ENCODE assay signal across 18 cellular contexts in the genomic region with DNA sequence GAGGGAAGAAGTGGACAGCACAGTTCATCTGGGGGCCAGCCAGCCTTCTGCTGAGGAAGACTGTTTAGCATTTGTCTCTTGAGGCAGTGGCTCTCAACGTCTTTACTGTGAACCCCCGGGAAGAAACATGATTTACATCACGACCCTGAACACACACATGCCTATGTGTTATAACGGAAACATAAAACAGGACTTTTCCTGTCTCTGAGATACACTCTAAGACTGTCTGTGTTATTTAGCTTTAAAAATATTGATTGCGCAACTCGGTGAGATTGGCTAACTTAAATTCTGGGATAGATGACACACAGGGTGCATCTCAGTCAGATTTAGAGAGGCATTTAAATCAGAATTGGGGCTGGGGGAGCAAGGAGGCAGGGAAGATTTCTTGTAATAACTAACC. TPM values are rescaled to one million over a fixed set of nuclear protein-coding genes. Genes with fewer than 3 reads are reported as not detected.
DNase-seq lines count a peak whose midpoint lies in the region; ATAC-seq, FAIRE-seq and TF ChIP-seq lines count a peak whose summit lies in the region.
"Had no signal": no experiment of that assay in that cellular context is flagged by ENCODE, and none has a peak within 500 bp of the region (broad histone marks: within the 10 kb centered on the region; RNA-seq: fewer than 3 reads in every experiment).

No MANE protein-coding gene starts in this region.

- no peak for TF ChIP-seq RAD21 in K562 (CRISPR knock-in tag; conservative IDR thresholded peaks at IDR 0.05 in 1 of 2, IDR thresholded peaks at IDR 0.05 in 1 of 2)
- TF ChIP-seq RAD21 in SK-N-SH (IDR thresholded peaks at IDR 0.05; ENCODE audit: low read length), result no peak

- TF ChIP-seq CTCF in HFFc6 (IDR thresholded peaks at IDR 0.05), result no peak
- TF ChIP-seq CTCF in K562 (IDR thresholded peaks at IDR 0.05 in 2 of 3, conservative IDR thresholded peaks at IDR 0.05 in 1 of 3; ENCODE audit: insufficient read depth in 2 of 3, low read depth in 1 of 3, low read length in 3 of 3), result no peak
- no peak for TF ChIP-seq CTCF in SK-N-SH (IDR thresholded peaks at IDR 0.05)
- TF ChIP-seq CTCF in OCI-LY7 (conservative IDR thresholded peaks at IDR 0.05; ENCODE audit: low read length), result no peak

- 21% methylated on average over 6 of the region's 6 CpGs for whole genome bisulfite sequencing in K562 (ENCODE audit: insufficient coverage, low coverage, missing lambda C conversion rate)
- 63% methylated on average over 6 of the region's 6 CpGs for WGBS in SK-N-SH (ENCODE audit: low lambda C conversion rate)

- H3K79me2 ChIP-seq in K562 (ENCODE audit: control insufficient read depth, insufficient read depth, low read length) (no peaks in the 10 kb centered on the region), SK-N-SH (ENCODE audit: insufficient read depth) (no peaks in the 10 kb centered on the region), OCI-LY7 (ENCODE audit: insufficient read depth, low read depth, low read length) (no peaks in the 10 kb centered on the region)

- intact Hi-C loops in K562 (cut with micrococcal nuclease) (loop anchor here (10.0 kb wide), 1 partner anchor 410 kb away; no protein-coding TSS in a partner anchor), OCI-LY7 (cut with micrococcal nuclease; ENCODE audit: unreplicated experiment) (no loop called here)

- H3K36me3 ChIP-seq in K562 (ENCODE audit: control insufficient read depth, insufficient read depth, low read length) (no peaks in the 10 kb centered on the region), SK-N-SH (replicated peaks in 1 of 2; ENCODE audit: control insufficient read depth in 1 of 2, insufficient read depth in 2 of 2, low read length in 1 of 2) (no peaks in the 10 kb centered on the region), OCI-LY7 (ENCODE audit: insufficient read depth, low read length) (no peaks in the 10 kb centered on the region)
- H3K36me3 ChIP-seq: left lung had no signal

- no peaks in the 10 kb centered on the region; the same call in 1 of the 2 replicates for H3K4me1 Mint-ChIP-seq in HFFc6 (ENCODE audit: low read depth)

- BruUV-seq in K562 (replicated peaks; lab: Mats Ljungman, UMichigan) (no TSS peak), OCI-LY7 (replicated peaks; lab: Mats Ljungman, UMichigan) (no TSS peak)

- H3K9me3 ChIP-seq in K562 (replicated peaks; ENCODE audit: control insufficient read depth, insufficient read depth, low read depth, low read length), result no peaks in the 10 kb centered on the region
- no peaks in the 10 kb centered on the region for H3K9me3 ChIP-seq in SK-N-SH
- H3K9me3 ChIP-seq in OCI-LY7 (ENCODE audit: low read length), result no peaks in the 10 kb centered on the region
- H3K9me3 ChIP-seq: left lung had no signal

- no peak overlapping the region for H3K4me3 Mint-ChIP-seq in HFFc6
- H3K4me3 Mint-ChIP-seq: effector memory CD8-positive, alpha-beta T cell had no signal

- H3K27ac ChIP-seq in K562 (ENCODE audit: extremely low read depth, low read depth, low read length) (no peak overlapping the region), SK-N-SH (ENCODE audit: low read depth in 2 of 2, low read length in 1 of 2) (no peak overlapping the region), OCI-LY7 (ENCODE audit: low read depth, low read length, poor library complexity, severe bottlenecking) (no peak overlapping the region)
- H3K27ac ChIP-seq: left lung had no signal

- CTCF ChIA-PET in K562 (lab: Yijun Ruan, JAX; ENCODE audit: low intra/inter-chr PET ratio), result no interaction called here
- CTCF ChIA-PET in SK-N-SH (lab: Yijun Ruan, JAX), result no interaction called here
- CTCF ChIA-PET in OCI-LY7 (lab: Charles Lee; ENCODE audit: unreplicated experiment), result no interaction called here

- no peaks in the 10 kb centered on the region for H3F3A ChIP-seq in SK-N-SH (replicated peaks; ENCODE audit: insufficient read depth)

- peaks cover 40% of the 10 kb centered on the region for H3K27me3 Mint-ChIP-seq in HFFc6 (ENCODE audit: insufficient read depth)

- no peaks in the 10 kb centered on the region for H3K9me3 Mint-ChIP-seq in HFFc6
- H3K9me3 Mint-ChIP-seq: effector memory CD8-positive, alpha-beta T cell had no signal

- no peaks in the 10 kb centered on the region for H3K9me2 ChIP-seq in SK-N-SH
- no peaks in the 10 kb centered on the region for H3K9me2 ChIP-seq in OCI-LY7 (ENCODE audit: insufficient read depth, low read length)

- in situ Hi-C loops in K562 (cut with MboI), result no loop called here

- H3K9ac ChIP-seq in K562 (ENCODE audit: insufficient read depth in 1 of 2, low read depth in 2 of 2, low read length in 2 of 2) (no peak overlapping the region), SK-N-SH (no peak overlapping the region)

- TF ChIP-seq POLR2A in K562 (conservative IDR thresholded peaks at IDR 0.05), result no peak

- no peak overlapping the region for H3K27ac Mint-ChIP-seq in HFFc6
- H3K27ac Mint-ChIP-seq: effector memory CD8-positive, alpha-beta T cell had no signal

- TF ChIP-seq EP300 in K562 (IDR thresholded peaks at IDR 0.05; ENCODE audit: low read length), result no peak
- TF ChIP-seq EP300 in SK-N-SH (IDR thresholded peaks at IDR 0.05; ENCODE audit: borderline replicate concordance in 1 of 2, low read depth in 1 of 2, low read length in 1 of 2), result no peak

- POLR2A ChIA-PET in K562 (lab: Yijun Ruan, JAX) (no interaction called here), SK-N-SH (lab: Yijun Ruan, JAX) (no interaction called here), OCI-LY7 (lab: Charles Lee) (interaction anchor here (0.6 kb wide), 1 partner anchor 195 kb away, joined by 4 read pairs; no protein-coding TSS in a partner anchor)

- H4K20me1 ChIP-seq in K562 (replicated peaks; ENCODE audit: control insufficient read depth, insufficient read depth, low read length) (no peaks in the 10 kb centered on the region), SK-N-SH (ENCODE audit: insufficient read depth) (no peaks in the 10 kb centered on the region), OCI-LY7 (ENCODE audit: insufficient read depth, low read length) (no peaks in the 10 kb centered on the region)

- H3K27me3 ChIP-seq in K562 (ENCODE audit: control insufficient read depth in 2 of 2, insufficient read depth in 2 of 2, low read length in 2 of 2) (peaks cover 5 to 41% of the 10 kb centered on the region in 2 experiments; a peak in 3 of 5 replicates), SK-N-SH (ENCODE audit: insufficient read depth) (peaks cover 5% of the 10 kb centered on the region)

- peak; percentile 36 for DNase-seq in AG08395 (ENCODE audit: low spot score)
- DNase-seq in HFFc6, result peak; percentile 15
- DNase-seq in K562 (ENCODE audit: extremely low read depth in 1 of 4, low spot score in 3 of 4), result no peak
- DNase-seq in left lobe of liver (ENCODE audit: low spot score), result no peak
- no peak for DNase-seq in HTR-8/SVneo (ENCODE audit: insufficient read length, low spot score)
- no peak for DNase-seq in SK-N-SH
- DNase-seq in NCI-H2029 treated with DMSO at 0.1 percent for 48 hours (lab: John Stamatoyannopoulos, UW), result no peak
- no peak for DNase-seq in OCI-LY7 (ENCODE audit: low spot score)
- DNase-seq: activated CD4-positive, alpha-beta T cell treated with anti-CD3 and anti-CD28 coated beads for 48 hours; activated gamma-delta T cell treated with Interleukin-2 at 50 U/mL for 16 hours; anterior cingulate cortex; effector memory CD8-positive, alpha-beta T cell; GOT3; left lung; NCI-H1417 treated with DMSO at 0.1 percent for 48 hours; NCI-H2171 treated with DMSO at 0.1 percent for 48 hours; stimulated activated naive CD4-positive, alpha-beta T cell had no signal

- ATAC-seq in K562 (no peak), left lobe of liver (peak; percentile 56)
- ATAC-seq: effector memory CD8-positive, alpha-beta T cell; left lung had no signal

- no peaks in the 10 kb centered on the region for H3K36me3 Mint-ChIP-seq in HFFc6 (ENCODE audit: low read depth)

- H2AFZ ChIP-seq in K562 (ENCODE audit: low read depth, low read length) (no peak overlapping the region), SK-N-SH (ENCODE audit: low read depth) (no peak overlapping the region), OCI-LY7 (ENCODE audit: low read length) (no peak overlapping the region)

- no peak overlapping the region for H3K4me2 ChIP-seq in K562 (ENCODE audit: insufficient read depth, low read length)
- no peak overlapping the region for H3K4me2 ChIP-seq in SK-N-SH
- no peak overlapping the region for H3K4me2 ChIP-seq in OCI-LY7 (ENCODE audit: low read length)

- H3K9me1 ChIP-seq in K562 (ENCODE audit: control insufficient read depth, insufficient read depth, low read length), result no peaks in the 10 kb centered on the region

- FAIRE-seq in K562 (lab: Jason Lieb, UNC), result no peak
- FAIRE-seq in HTR-8/SVneo (lab: Jason Lieb, UNC), result no peak

- H3K4me1 ChIP-seq in K562 (replicated peaks in 1 of 2; ENCODE audit: control insufficient read depth in 2 of 2, insufficient read depth in 2 of 2, low read length in 2 of 2) (no peaks in the 10 kb centered on the region), SK-N-SH (ENCODE audit: control insufficient read depth in 1 of 2, insufficient read depth in 2 of 2, low read depth in 1 of 2, low read length in 1 of 2) (no peaks in the 10 kb centered on the region), OCI-LY7 (ENCODE audit: insufficient read depth, low read length, poor library complexity, severe bottlenecking) (no peaks in the 10 kb centered on the region)
- H3K4me1 ChIP-seq: left lung had no signal

- H3K4me3 ChIP-seq in K562, result no peak overlapping the region
- H3K4me3 ChIP-seq in SK-N-SH (ENCODE audit: low read depth in 2 of 2, low read length in 1 of 2), result no peak overlapping the region
- H3K4me3 ChIP-seq in OCI-LY7 (ENCODE audit: low read depth, low read length, poor library complexity, severe bottlenecking), result no peak overlapping the region
- H3K4me3 ChIP-seq: left lung had no signal

RNA-seq across cellular contexts. Expression of gene DENND1A, which starts 25.0 kb away (rescaled TPM):
- 10 to 100 TPM; 25.4 to 38.3 (median 30.3) TPM for total RNA-seq in HFFc6 (2021; fragmentation: NEBNext Ultra II Directional; extraction: Animal tissue kit (Norgen Biotek cat#: 25700))
- 113 and 184 TPM in 2 replicates for total RNA-seq in K562 (2011; cell fraction: chromatin; rRNA removed; ENCODE audit: low replicate concordance)
- 47.5 and 54.5 TPM in 2 replicates for total RNA-seq in K562 (2011; cell fraction: nucleolus; rRNA removed)
- 95.0 and 115 TPM in 2 replicates for total RNA-seq in K562 (2011; cell fraction: nucleoplasm; rRNA removed)
- total RNA-seq in K562 (2014; rRNA removed), result 15.6 and 15.7 TPM in 2 replicates
- total RNA-seq in K562 (2014; rRNA removed; fragmentation: Illumina TruSeq; extraction: Trizol), result 12.8 and 13.3 TPM in 2 replicates
- total RNA-seq in K562 (2015; rRNA removed; fragmentation: Illumina TruSeq; extraction: Trizol), result 10.2 and 12.7 TPM in 2 replicates
- total RNA-seq in K562 (2021), result 27.9 and 28.5 TPM in 2 replicates
- polyA plus RNA-seq in K562 (2011; rRNA removed), result 29.5 and 41.9 TPM in 2 replicates
- 52.6 and 55.0 TPM in 2 replicates for polyA plus RNA-seq in K562 (2011; cell fraction: cytosol; rRNA removed)
- polyA plus RNA-seq in K562 (2011; cell fraction: nucleus; rRNA removed), result 45.9 and 63.9 TPM in 2 replicates
- 20.1 and 23.6 TPM in 2 replicates for polyA plus RNA-seq in K562 (2012)
- polyA plus RNA-seq in K562 (2014; fragmentation: Illumina TruSeq; extraction: Trizol), result 19.1 and 25.8 TPM in 2 replicates
- polyA plus RNA-seq in K562 (2014; fragmentation: Nextera tagmentation; extraction: Ambion mirVana), result 1 to 10 TPM; 7.6 to 7.7 TPM
- polyA plus RNA-seq in K562 (2014; rRNA removed), result 17.3 and 22.7 TPM in 2 replicates
- polyA minus RNA-seq in K562 (2011; rRNA and poly(A)+ RNA removed), result 38.7 and 44.7 TPM in 2 replicates
- polyA minus RNA-seq in K562 (2011; cell fraction: cytosol; rRNA and poly(A)+ RNA removed), result 22.0 and 34.3 TPM in 2 replicates
- polyA minus RNA-seq in K562 (2011; cell fraction: nucleus; rRNA and poly(A)+ RNA removed), result 28.7 and 29.8 TPM in 2 replicates
- 15.5 TPM for total RNA-seq in left lobe of liver
- polyA plus RNA-seq in SK-N-SH (2012; rRNA removed), result 19.8 and 25.4 TPM in 2 replicates
- polyA plus RNA-seq in SK-N-SH (2012; cell fraction: cytosol; rRNA removed), result 20.6 and 21.8 TPM in 2 replicates
- polyA plus RNA-seq in SK-N-SH (2012; cell fraction: nucleus; rRNA removed), result 26.3 and 29.5 TPM in 2 replicates
- total RNA-seq in OCI-LY7 (2014; rRNA removed; shearing (Covaris generic)), result 14.4 and 17.9 TPM in 2 replicates
- total RNA-seq in OCI-LY7 (2022), result 36.3 and 37.0 TPM in 2 replicates

RNA-seq across cellular contexts. Expression of gene LHX2, which starts 56.6 kb away (rescaled TPM):
- total RNA-seq in HFFc6 (2021; fragmentation: NEBNext Ultra II Directional; extraction: Animal tissue kit (Norgen Biotek cat#: 25700)), result not detected
- total RNA-seq in K562 (2011; cell fraction: chromatin; rRNA removed; ENCODE audit: low replicate concordance), result not detected in 2 replicates
- not detected in 2 replicates for total RNA-seq in K562 (2011; cell fraction: nucleolus; rRNA removed)
- total RNA-seq in K562 (2011; cell fraction: nucleoplasm; rRNA removed), result not detected in 2 replicates
- total RNA-seq in K562 (2014; rRNA removed) (not detected in 2 replicates), K562 (2014; rRNA removed; fragmentation: Illumina TruSeq; extraction: Trizol) (not detected in 2 replicates), K562 (2015; rRNA removed; fragmentation: Illumina TruSeq; extraction: Trizol) (not detected in 2 replicates), K562 (2021) (0.07 TPM in 1 of 2 replicates, not detected in the other), left lobe of liver (2.9 TPM), OCI-LY7 (2022) (not detected in 2 replicates)
- polyA plus RNA-seq in K562 (2011; rRNA removed) (not detected in 2 replicates), K562 (2014; fragmentation: Illumina TruSeq; extraction: Trizol) (not detected in 2 replicates), K562 (2014; fragmentation: Nextera tagmentation; extraction: Ambion mirVana) (not detected), K562 (2014; rRNA removed) (not detected in 2 replicates), SK-N-SH (2012; rRNA removed) (not detected in 2 replicates)
- not detected in 2 replicates for polyA plus RNA-seq in K562 (2011; cell fraction: cytosol; rRNA removed)
- not detected in 2 replicates for polyA plus RNA-seq in K562 (2011; cell fraction: nucleus; rRNA removed)
- 0.14 TPM in 1 of 2 replicates, not detected in the other for polyA plus RNA-seq in K562 (2012)
- not detected in 2 replicates for polyA minus RNA-seq in K562 (2011; rRNA and poly(A)+ RNA removed)
- not detected in 2 replicates for polyA minus RNA-seq in K562 (2011; cell fraction: cytosol; rRNA and poly(A)+ RNA removed)
- polyA minus RNA-seq in K562 (2011; cell fraction: nucleus; rRNA and poly(A)+ RNA removed), result not detected in 2 replicates
- 0.03 TPM in 1 of 2 replicates, not detected in the other for polyA plus RNA-seq in SK-N-SH (2012; cell fraction: cytosol; rRNA removed)
- polyA plus RNA-seq in SK-N-SH (2012; cell fraction: nucleus; rRNA removed), result not detected in 2 replicates
- not detected in 2 replicates for total RNA-seq in OCI-LY7 (2014; rRNA removed; shearing (Covaris generic))
- total RNA-seq: glomerular endothelial cell, left lung had no signal

Comparison
In these comparisons a context has a peak if more than half of its experiments do, and no peak if none do; other contexts are left out.
1. DNase-seq: peak in AG08395 (single experiment) and HFFc6 (single experiment); none in K562 (0 of 4), left lobe of liver (single experiment), HTR-8/SVneo (single experiment), SK-N-SH (single experiment), NCI-H2029 treated with DMSO at 0.1 percent for 48 hours (single experiment) and OCI-LY7 (single experiment).